In genomic region chr6:55875420-55875819, GRCh38 we compare ENCODE assay signal across 16 cellular contexts. TPM values are rescaled to one million over a fixed set of nuclear protein-coding genes. Genes with fewer than 3 reads are reported as not detected.
A peak's percentile ranks its signal among the peaks of the same experiment; 100 is the strongest.
DNase-seq lines count a peak whose midpoint lies in the region; ATAC-seq and TF ChIP-seq lines count a peak whose summit lies in the region.
"Had no signal": no experiment of that assay in that cellular context is flagged by ENCODE, and none has a peak within 500 bp of the region (broad histone marks: within the 10 kb centered on the region; RNA-seq: fewer than 3 reads in every experiment).

BMP5 (minus strand) TSS chr6:55875590; CDS start chr6:55874865, 725 bp downstream.

- peak within 1 kb of the TSS; percentile 93 for H3K27ac ChIP-seq in SJCRH30
- no peak within 1 kb of the TSS for H3K27ac ChIP-seq in iPS-20b (ENCODE audit: low read length)
- H3K27ac ChIP-seq in smooth muscle cell (ENCODE audit: low read depth): no peak within 1 kb of the TSS
- H3K27ac ChIP-seq: A549, ascending aorta, WERI-Rb-1 had no signal

- H3K9ac ChIP-seq in iPS-20b (ENCODE audit: low read depth, low read length) (no peak within 1 kb of the TSS), smooth muscle cell (ENCODE audit: low read depth) (no peak within 1 kb of the TSS)

- no peaks in the 10 kb centered on the region for H3F3A ChIP-seq in smooth muscle cell (ENCODE audit: low read depth)

- peak within 1 kb of the TSS; percentile 18 for H3K4me2 ChIP-seq in smooth muscle cell
- H3K4me2 ChIP-seq: A549 had no signal

- peak within 1 kb of the TSS; percentile 66 for H3K4me3 ChIP-seq in SJCRH30
- H3K4me3 ChIP-seq in iPS-20b (ENCODE audit: low read length): peak within 1 kb of the TSS; percentile 48
- peak within 1 kb of the TSS; percentile 55 for H3K4me3 ChIP-seq in smooth muscle cell
- H3K4me3 ChIP-seq: A549, ascending aorta had no signal

- H2AFZ ChIP-seq in smooth muscle cell (ENCODE audit: low read depth): peak within 1 kb of the TSS; percentile 76

- peak; percentile 6 to 89 (median 72) for DNase-seq in NCI-H1417 (lab: John Stamatoyannopoulos, UW)
- no peak for DNase-seq in NCI-H1417 treated with DMSO at 0.1 percent for 48 hours (lab: John Stamatoyannopoulos, UW)
- peak; percentile 56 to 86 for DNase-seq in SJCRH30
- DNase-seq in smooth muscle cell (lab: John Stamatoyannopoulos, UW; ENCODE audit: unreplicated experiment): no peak
- no peak for DNase-seq in stimulated activated CD4-positive, alpha-beta T cell treated with anti-CD3 and anti-CD28 coated beads, Interleukin-4, amount 100 ng/mL, for 1 hour
- no peak for DNase-seq in NCI-H345 (lab: John Stamatoyannopoulos, UW)
- DNase-seq: activated T-cell treated with anti-CD3 and anti-CD28 coated beads for 4 hours, Calu3, erythroblast, KG1, NCI-H2171 treated with DMSO at 0.1 percent for 48 hours, WERI-Rb-1 had no signal

- no peaks in the 10 kb centered on the region for H4K20me1 ChIP-seq in smooth muscle cell (ENCODE audit: low read depth)

- no peak for ATAC-seq in HG02759 (IDR thresholded peaks at IDR 0.05; ENCODE audit: unreplicated experiment)
- ATAC-seq: A549 had no signal

- H3K9me3 ChIP-seq in SJCRH30 (replicated peaks) (no peaks in the 10 kb centered on the region), iPS-20b (ENCODE audit: insufficient read depth, low read depth, low read length) (no peaks in the 10 kb centered on the region), smooth muscle cell (replicated peaks; ENCODE audit: low read depth) (no peaks in the 10 kb centered on the region)
- H3K9me3 ChIP-seq: A549, ascending aorta had no signal

- H3K4me1 ChIP-seq in SJCRH30: peaks cover 8% of the 10 kb centered on the region; the same call in 1 of the 2 replicates
- peaks cover 21% of the 10 kb centered on the region for H3K4me1 ChIP-seq in iPS-20b (ENCODE audit: insufficient read depth, low read length)
- H3K4me1 ChIP-seq in smooth muscle cell (ENCODE audit: low read depth): peaks cover 45% of the 10 kb centered on the region
- H3K4me1 ChIP-seq: ascending aorta had no signal

- H3K27me3 ChIP-seq in SJCRH30: no peaks in the 10 kb centered on the region
- no peaks in the 10 kb centered on the region for H3K27me3 ChIP-seq in iPS-20b (ENCODE audit: insufficient read depth, low read length)
- H3K27me3 ChIP-seq in smooth muscle cell (ENCODE audit: low read depth): no peaks in the 10 kb centered on the region
- H3K27me3 ChIP-seq: ascending aorta had no signal

- peaks cover 14% of the 10 kb centered on the region for H3K36me3 ChIP-seq in SJCRH30
- no peaks in the 10 kb centered on the region for H3K36me3 ChIP-seq in iPS-20b (ENCODE audit: insufficient read depth, low read depth, low read length)
- H3K36me3 ChIP-seq in smooth muscle cell (ENCODE audit: low read depth): no peaks in the 10 kb centered on the region
- H3K36me3 ChIP-seq: ascending aorta, WERI-Rb-1 had no signal

- peaks cover 19% of the 10 kb centered on the region for H3K79me2 ChIP-seq in smooth muscle cell (ENCODE audit: low read depth)

- 46% methylated on average over 1 of the region's 1 CpG for WGBS in smooth muscle cell (ENCODE audit: low lambda C conversion rate)

- no peak for TF ChIP-seq CTCF in smooth muscle cell (IDR thresholded peaks at IDR 0.05; ENCODE audit: borderline replicate concordance, insufficient read depth, poor library complexity, severe bottlenecking)

RNA-seq across cellular contexts. Expression of gene BMP5, which starts in this region (rescaled TPM):
- 61.2 and 72.3 TPM in 2 replicates for total RNA-seq in SJCRH30 (2014; rRNA removed; shearing (Covaris generic))
- 3.2 and 3.5 TPM in 2 replicates for total RNA-seq in smooth muscle cell
- 0.07 and 3.5 TPM in 2 replicates for polyA plus RNA-seq in smooth muscle cell
- total RNA-seq: ascending aorta, Calu3 had no signal

Comparison
In these comparisons a context has a peak if more than half of its experiments do, and no peak if none do; other contexts are left out.
1. RNA of gene BMP5 (total RNA-seq): 61.2 to 72.3 TPM in SJCRH30; 3.2 to 3.5 TPM in smooth muscle cell; every median in the first group is over 10 times any median in the second.
2. DNase-seq: peak in NCI-H1417 (3 of 3) and SJCRH30 (2 of 2); none in NCI-H1417 treated with DMSO at 0.1 percent for 48 hours (single experiment), smooth muscle cell (single experiment), stimulated activated CD4-positive, alpha-beta T cell treated with anti-CD3 and anti-CD28 coated beads, Interleukin-4, amount 100 ng/mL, for 1 hour (single experiment) and NCI-H345 (single experiment).
3. Peak in every context shown above with its lines, with median percentiles within 50 percentile points of each other: H3K4me3 ChIP-seq.